ENCODE assay signal across 1 cellular context in genomic region chr6:147207351-147207750, GRCh38.
TF ChIP-seq lines count a peak whose summit lies in the region.

No MANE protein-coding gene starts in this region.

TF ChIP-seq in K562, 482 proteins besides CTCF, POLR2A, EP300 and RAD21 (continued from another document and continues in another):
- TF ChIP-seq GTF3C2 (IDR thresholded peaks at IDR 0.05; ENCODE audit: borderline replicate concordance, extremely low read depth, insufficient read length) (no peak), MEF2A (IDR thresholded peaks at IDR 0.05; ENCODE audit: control insufficient read depth, low read depth, low read length) (no peak), ELK1 (CRISPR knock-in tag; IDR thresholded peaks at IDR 0.05) (no peak), AFF1 (IDR thresholded peaks at IDR 0.05; ENCODE audit: low read depth in 1 of 2, partially characterized antibody in 2 of 2) (peak; percentile 84 to 85), TCF3 (CRISPR knock-in tag; IDR thresholded peaks at IDR 0.05) (no peak), ZSCAN29 (IDR thresholded peaks at IDR 0.05) (0 out of 2 replicates have a peak, but pooled peaks have one; percentile 16), HBP1 (CRISPR knock-in tag; IDR thresholded peaks at IDR 0.05) (no peak), SMAD2 (IDR thresholded peaks at IDR 0.05; ENCODE audit: low read depth, low read length) (no peak), RBFOX2 (IDR thresholded peaks at IDR 0.05; ENCODE audit: low read depth, low read length) (peak; percentile 55; the same call in 1 of the 2 replicates), EWSR1 (IDR thresholded peaks at IDR 0.05; ENCODE audit: borderline replicate concordance, low read depth, partially characterized antibody) (no peak), HMG20B (CRISPR knock-in tag; IDR thresholded peaks at IDR 0.05) (no peak), MAFK (IDR thresholded peaks at IDR 0.05; ENCODE audit: low read length) (0 out of 2 replicates have a peak, but pooled peaks have one; percentile 25), C11orf30 (IDR thresholded peaks at IDR 0.05; ENCODE audit: low read depth) (no peak), NONO (IDR thresholded peaks at IDR 0.05; ENCODE audit: low read depth in 2 of 2, low read length in 1 of 2) (no peak), ZNF232 (CRISPR knock-in tag; IDR thresholded peaks at IDR 0.05) (no peak), ELF2 (CRISPR knock-in tag; IDR thresholded peaks at IDR 0.05) (no peak), STAT6 (CRISPR knock-in tag; IDR thresholded peaks at IDR 0.05) (no peak), ZNF77 (CRISPR knock-in tag; IDR thresholded peaks at IDR 0.05) (no peak), MECOM (CRISPR knock-in tag; IDR thresholded peaks at IDR 0.05) (0 out of 2 replicates have a peak, but pooled peaks have one; percentile 3), ATF1 (CRISPR knock-in tag; IDR thresholded peaks at IDR 0.05) (no peak), ATF1 (tag; IDR thresholded peaks at IDR 0.05) (peak; percentile 48; the same call in 1 of the 2 replicates), ZNF76 (CRISPR knock-in tag; IDR thresholded peaks at IDR 0.05; ENCODE audit: borderline replicate concordance) (no peak), ZNF584 (CRISPR knock-in tag; IDR thresholded peaks at IDR 0.05; ENCODE audit: low read depth) (no peak), SMARCA4 (IDR thresholded peaks at IDR 0.05) (peak; percentile 31; the same call in 1 of the 2 replicates), ZFP36 (IDR thresholded peaks at IDR 0.05; ENCODE audit: low read depth, low read length, partially characterized antibody) (no peak), GABPB2 (CRISPR knock-in tag; conservative IDR thresholded peaks at IDR 0.05) (no peak), SMARCB1 (IDR thresholded peaks at IDR 0.05; ENCODE audit: insufficient read length, low read depth) (peak; percentile 74), ZNF395 (CRISPR knock-in tag; IDR thresholded peaks at IDR 0.05) (no peak), HMBOX1 (IDR thresholded peaks at IDR 0.05) (0 out of 2 replicates have a peak, but pooled peaks have one; percentile 52), AFF4 (CRISPR knock-in tag; IDR thresholded peaks at IDR 0.05) (0 out of 2 replicates have a peak, but pooled peaks have one; percentile 29), HEY1 (CRISPR knock-in tag; IDR thresholded peaks at IDR 0.05; ENCODE audit: borderline replicate concordance) (0 out of 2 replicates have a peak, but pooled peaks have one; percentile 57), ZC3H4 (CRISPR knock-in tag; IDR thresholded peaks at IDR 0.05; ENCODE audit: borderline replicate concordance) (no peak), RBM22 (IDR thresholded peaks at IDR 0.05; ENCODE audit: low read depth, low read length, poor library complexity, severe bottlenecking) (no peak), RBM25 (IDR thresholded peaks at IDR 0.05; ENCODE audit: low read depth, low read length, severe bottlenecking) (peak; percentile 34), BCL6 (CRISPR knock-in tag; IDR thresholded peaks at IDR 0.05) (no peak), THAP7 (CRISPR knock-in tag; IDR thresholded peaks at IDR 0.05) (0 out of 2 replicates have a peak, but pooled peaks have one; percentile 18), SUPT5H (IDR thresholded peaks at IDR 0.05) (0 out of 2 replicates have a peak, but pooled peaks have one; percentile 24), TARDBP (IDR thresholded peaks at IDR 0.05) (0 out of 2 replicates have a peak, but pooled peaks have one; percentile 18), ZNF431 (CRISPR knock-in tag; IDR thresholded peaks at IDR 0.05) (no peak), GTF2A2 (tag; IDR thresholded peaks at IDR 0.05) (no peak), XRCC4 (IDR thresholded peaks at IDR 0.05; ENCODE audit: extremely low read depth, insufficient read depth, insufficient read length) (no peak), CHCHD3 (CRISPR knock-in tag; IDR thresholded peaks at IDR 0.05) (0 out of 2 replicates have a peak, but pooled peaks have one; percentile 17)
